ENCODE assay signal across 23 cellular contexts in genomic region chr2:205284323-205284722, GRCh38.
"Had no signal": no experiment of that assay in that cellular context is flagged by ENCODE, and none has a peak within 500 bp of the region (broad histone marks: within the 10 kb centered on the region; RNA-seq: fewer than 3 reads in every experiment).

No MANE protein-coding gene starts in this region.

- H3K27me3 ChIP-seq: dorsolateral prefrontal cortex, esophagus muscularis mucosa, foreskin keratinocyte, gastroesophageal sphincter, hepatocyte, left lung had no signal

- H3K27ac Mint-ChIP-seq: immature natural killer cell, memory B cell, naive B cell had no signal

- ATAC-seq: foreskin keratinocyte, gastroesophageal sphincter, heart left ventricle, left colon, left lung, left ventricle myocardium superior, lower lobe of right lung had no signal

- H3K9me3 ChIP-seq: esophagus muscularis mucosa, gastroesophageal sphincter, heart left ventricle, left lung, lower lobe of right lung had no signal

- H3K4me2 ChIP-seq: hepatocyte had no signal

- H3K4me3 ChIP-seq: coronary artery, dorsolateral prefrontal cortex, esophagus muscularis mucosa, gastroesophageal sphincter, heart left ventricle, hepatocyte, left lung, lower lobe of right lung had no signal

- H3K4me1 ChIP-seq: esophagus muscularis mucosa, foreskin keratinocyte, gastroesophageal sphincter, heart left ventricle, left lung, lower lobe of right lung had no signal

- H3K79me2 ChIP-seq: hepatocyte had no signal

- H3K36me3 Mint-ChIP-seq: immature natural killer cell, memory B cell, naive B cell had no signal

- H3K27me3 Mint-ChIP-seq: naive B cell had no signal

- H3K4me1 Mint-ChIP-seq: immature natural killer cell, memory B cell, naive B cell had no signal

- H2AFZ ChIP-seq: hepatocyte had no signal

- H3K27ac ChIP-seq: coronary artery, dorsolateral prefrontal cortex, esophagus muscularis mucosa, foreskin keratinocyte, gastroesophageal sphincter, heart left ventricle, hepatocyte, left lung, lower lobe of right lung had no signal

- H3K4me3 Mint-ChIP-seq: immature natural killer cell, memory B cell, naive B cell had no signal

- DNase-seq: dermis blood vessel endothelial cell; dorsolateral prefrontal cortex; effector CD4-positive, alpha-beta T cell; effector memory CD4-positive, alpha-beta T cell; foreskin keratinocyte; heart left ventricle; hypothalamus; immature natural killer cell; islet precursor cell; kidney; kidney glomerular epithelial cell; left colon; left lung; left ventricle myocardium superior; lower lobe of right lung; mesendoderm; midbrain; naive B cell had no signal

- H3K9me3 Mint-ChIP-seq: memory B cell, naive B cell had no signal

- H3K36me3 ChIP-seq: esophagus muscularis mucosa, gastroesophageal sphincter, heart left ventricle, left lung, lower lobe of right lung had no signal
